ENCODE assay signal across 14 cellular contexts in the genomic region with DNA sequence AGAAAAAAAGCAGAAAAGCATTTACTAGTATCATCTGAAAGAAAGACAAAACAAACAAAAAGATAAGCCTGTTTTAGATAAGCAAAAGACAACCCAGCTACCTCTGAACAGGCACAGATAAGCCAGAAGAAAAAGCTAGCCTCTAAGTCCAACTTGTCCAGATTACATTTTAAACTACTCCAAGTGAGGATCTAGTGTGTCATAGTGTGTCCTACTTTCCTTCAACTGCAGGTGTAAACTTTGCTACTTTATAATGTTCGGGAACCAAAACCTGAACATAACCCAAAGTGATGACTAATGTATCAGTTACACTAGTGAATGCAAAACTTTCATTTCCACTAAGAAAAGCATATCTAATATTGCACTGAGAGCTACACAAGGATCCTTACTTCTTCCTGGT. TPM values are rescaled to one million over a fixed set of nuclear protein-coding genes. Genes with fewer than 3 reads are reported as not detected.
A peak's percentile ranks its signal among the peaks of the same experiment; 100 is the strongest.
DNase-seq lines count a peak whose midpoint lies in the region; ATAC-seq and TF ChIP-seq lines count a peak whose summit lies in the region.
"Had no signal": no experiment of that assay in that cellular context is flagged by ENCODE, and none has a peak within 500 bp of the region (broad histone marks: within the 10 kb centered on the region; RNA-seq: fewer than 3 reads in every experiment).

No MANE protein-coding gene starts in this region.

- H3K27ac Mint-ChIP-seq in CD4-positive, alpha-beta memory T cell: peak overlapping the region; percentile 15 to 83 (median 51)
- peak overlapping the region; percentile 55 for H3K27ac Mint-ChIP-seq in chondrocyte (ENCODE audit: unreplicated experiment)

- H3K9me3 ChIP-seq in CD4-positive, alpha-beta memory T cell (ENCODE audit: control insufficient read depth in 1 of 2, low read length in 2 of 2): no peaks in the 10 kb centered on the region
- H3K9me3 ChIP-seq: upper lobe of right lung had no signal

- TF ChIP-seq CTCF in chondrocyte (IDR thresholded peaks at IDR 0.05): no peak

- H3K4me1 Mint-ChIP-seq in CD4-positive, alpha-beta memory T cell: peaks cover 53 to 86% (median 71%) of the 10 kb centered on the region in 4 donors
- peaks cover 68% of the 10 kb centered on the region for H3K4me1 Mint-ChIP-seq in chondrocyte (ENCODE audit: low read depth)

- POLR2A ChIA-PET in CD4-positive, alpha-beta memory T cell (lab: Charles Lee; ENCODE audit: partially characterized antibody): interaction anchor here (0.6 to 0.8 kb wide), 2 partner anchors 15 to 20 kb away, joined by 3 read pairs; no protein-coding TSS in a partner anchor
- POLR2A ChIA-PET in HEK293T (lab: Yijun Ruan, JAX): interaction anchor here (1.2 kb wide), 1 partner anchor 20 kb away, joined by 3 read pairs; a partner anchor contains a TSS

- CTCF ChIA-PET in CD4-positive, alpha-beta memory T cell (lab: Charles Lee; ENCODE audit: partially characterized antibody): interaction anchor here (1.3 to 2.4 kb wide), 3 partner anchors 18 to 117 kb away, joined by 3 to 12 read pairs (median 6); a partner anchor contains a TSS
- CTCF ChIA-PET in HEK293T (lab: Yijun Ruan, JAX): interaction anchor here (1.0 kb wide), 1 partner anchor 18 kb away, joined by 3 read pairs; no protein-coding TSS in a partner anchor

- H3K4me3 Mint-ChIP-seq in CD4-positive, alpha-beta memory T cell: peak overlapping the region in 3 of 8 donors; percentile 46 to 57 (median 50)
- H3K4me3 Mint-ChIP-seq in chondrocyte (ENCODE audit: unreplicated experiment): no peak overlapping the region
- H3K4me3 Mint-ChIP-seq: CD14-positive monocyte had no signal

- H3K27ac ChIP-seq in CD4-positive, alpha-beta memory T cell (ENCODE audit: low read depth, low read length): no peak overlapping the region
- H3K27ac ChIP-seq: upper lobe of right lung had no signal

- no peak overlapping the region for H3K4me3 ChIP-seq in CD4-positive, alpha-beta memory T cell (ENCODE audit: low read length in 2 of 2)
- H3K4me3 ChIP-seq: upper lobe of right lung had no signal

- intact Hi-C loops in CD4-positive, alpha-beta memory T cell (cut with micrococcal nuclease): no loop called here

- peaks cover 79% of the 10 kb centered on the region for H3K4me1 ChIP-seq in CD4-positive, alpha-beta memory T cell (ENCODE audit: insufficient read depth, low read length)

- peaks cover 3 to 23% of the 10 kb centered on the region in 2 donors for H3K36me3 Mint-ChIP-seq in CD4-positive, alpha-beta memory T cell
- peaks cover 3% of the 10 kb centered on the region for H3K36me3 Mint-ChIP-seq in chondrocyte (ENCODE audit: low read depth)

- ATAC-seq in GM19351 (IDR thresholded peaks at IDR 0.05; ENCODE audit: unreplicated experiment) (peak; percentile 60), HG03432 (IDR thresholded peaks at IDR 0.05; ENCODE audit: unreplicated experiment) (peak; percentile 42)
- ATAC-seq: HCT116, upper lobe of right lung had no signal

- DNase-seq in CD4-positive, alpha-beta memory T cell: no peak
- DNase-seq in chondrocyte (ENCODE audit: low spot score): no peak
- DNase-seq in NCI-H748 treated with DMSO at 0.1 percent for 48 hours (lab: John Stamatoyannopoulos, UW): no peak
- DNase-seq in HEK293T (ENCODE audit: extremely low spot score): no peak
- DNase-seq in ecto neural progenitor cell (ENCODE audit: low spot score): no peak
- no peak for DNase-seq in NCI-H82 treated with DMSO at 0.1 percent for 48 hours (lab: John Stamatoyannopoulos, UW; ENCODE audit: unreplicated experiment)
- DNase-seq: activated effector memory CD4-positive, alpha-beta T cell treated with Interleukin-2 at 50 U/mL for 16 hours; NCI-H524; stimulated activated CD4-positive, alpha-beta T cell treated with anti-CD3 and anti-CD28 coated beads, Interleukin-2, amount 100 ng/mL, for 48 hours; upper lobe of right lung had no signal

- H3K27me3 Mint-ChIP-seq in CD4-positive, alpha-beta memory T cell: no peaks in the 10 kb centered on the region
- no peaks in the 10 kb centered on the region for H3K27me3 Mint-ChIP-seq in chondrocyte (ENCODE audit: low read depth)

- H3K36me3 ChIP-seq in CD4-positive, alpha-beta memory T cell (ENCODE audit: insufficient read depth, low read length): no peaks in the 10 kb centered on the region
- H3K36me3 ChIP-seq: upper lobe of right lung had no signal

- no peaks in the 10 kb centered on the region for H3K9me3 Mint-ChIP-seq in CD4-positive, alpha-beta memory T cell
- H3K9me3 Mint-ChIP-seq in chondrocyte (ENCODE audit: low read depth): no peaks in the 10 kb centered on the region
- H3K9me3 Mint-ChIP-seq: CD14-positive monocyte had no signal

- H3K27me3 ChIP-seq in CD4-positive, alpha-beta memory T cell (ENCODE audit: insufficient read depth, low read length): no peaks in the 10 kb centered on the region
- H3K27me3 ChIP-seq: upper lobe of right lung had no signal

TF ChIP-seq in HEK293T, 16 proteins besides CTCF, POLR2A, EP300 and RAD21:
- TF ChIP-seq, protein P1, sequence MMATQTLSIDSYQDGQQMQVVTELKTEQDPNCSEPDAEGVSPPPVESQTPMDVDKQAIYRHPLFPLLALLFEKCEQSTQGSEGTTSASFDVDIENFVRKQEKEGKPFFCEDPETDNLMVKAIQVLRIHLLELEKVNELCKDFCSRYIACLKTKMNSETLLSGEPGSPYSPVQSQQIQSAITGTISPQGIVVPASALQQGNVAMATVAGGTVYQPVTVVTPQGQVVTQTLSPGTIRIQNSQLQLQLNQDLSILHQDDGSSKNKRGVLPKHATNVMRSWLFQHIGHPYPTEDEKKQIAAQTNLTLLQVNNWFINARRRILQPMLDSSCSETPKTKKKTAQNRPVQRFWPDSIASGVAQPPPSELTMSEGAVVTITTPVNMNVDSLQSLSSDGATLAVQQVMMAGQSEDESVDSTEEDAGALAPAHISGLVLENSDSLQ (IDR thresholded peaks at IDR 0.05): no peak
- TF ChIP-seq SUZ12 (IDR thresholded peaks at IDR 0.05) (no peak), CTBP1 (IDR thresholded peaks at IDR 0.05; ENCODE audit: borderline replicate concordance) (no peak), ARNT (IDR thresholded peaks at IDR 0.05) (no peak), TARDBP (IDR thresholded peaks at IDR 0.05) (no peak)

RNA-seq across cellular contexts. Expression of a gene that starts 19.5 kb away (rescaled TPM):
- 10 to 100 TPM; 64.8 to 65.6 TPM for total RNA-seq in CD4-positive, alpha-beta memory T cell
- 10 to 100 TPM in 1 of 2 donors, 1 to 10 TPM in 1; 1.9 to 11.6 TPM for polyA plus RNA-seq in CD4-positive, alpha-beta memory T cell
- total RNA-seq in chondrocyte: 56.8 to 60.2 TPM (median 58.9 TPM) in 3 replicates

RNA-seq across cellular contexts. Expression of a gene that starts 46.6 kb away (rescaled TPM):
- 10 to 100 TPM; 39.9 to 40.9 TPM for total RNA-seq in CD4-positive, alpha-beta memory T cell
- polyA plus RNA-seq in CD4-positive, alpha-beta memory T cell: 10 to 100 TPM; 70.3 to 79.2 TPM
- total RNA-seq in chondrocyte: 37.7 to 40.5 TPM (median 39.9 TPM) in 3 replicates

RNA-seq across cellular contexts. Expression of a gene that starts 46.9 kb away (rescaled TPM):
- total RNA-seq in CD4-positive, alpha-beta memory T cell: 1 to 10 TPM; 8.8 to 8.9 TPM
- 1 to 10 TPM; 3.9 to 4.9 TPM for polyA plus RNA-seq in CD4-positive, alpha-beta memory T cell
- 4.3 to 4.6 TPM (median 4.4 TPM) in 3 replicates for total RNA-seq in chondrocyte
